18 cellular contexts compared by ENCODE assay signal in the genomic region with DNA sequence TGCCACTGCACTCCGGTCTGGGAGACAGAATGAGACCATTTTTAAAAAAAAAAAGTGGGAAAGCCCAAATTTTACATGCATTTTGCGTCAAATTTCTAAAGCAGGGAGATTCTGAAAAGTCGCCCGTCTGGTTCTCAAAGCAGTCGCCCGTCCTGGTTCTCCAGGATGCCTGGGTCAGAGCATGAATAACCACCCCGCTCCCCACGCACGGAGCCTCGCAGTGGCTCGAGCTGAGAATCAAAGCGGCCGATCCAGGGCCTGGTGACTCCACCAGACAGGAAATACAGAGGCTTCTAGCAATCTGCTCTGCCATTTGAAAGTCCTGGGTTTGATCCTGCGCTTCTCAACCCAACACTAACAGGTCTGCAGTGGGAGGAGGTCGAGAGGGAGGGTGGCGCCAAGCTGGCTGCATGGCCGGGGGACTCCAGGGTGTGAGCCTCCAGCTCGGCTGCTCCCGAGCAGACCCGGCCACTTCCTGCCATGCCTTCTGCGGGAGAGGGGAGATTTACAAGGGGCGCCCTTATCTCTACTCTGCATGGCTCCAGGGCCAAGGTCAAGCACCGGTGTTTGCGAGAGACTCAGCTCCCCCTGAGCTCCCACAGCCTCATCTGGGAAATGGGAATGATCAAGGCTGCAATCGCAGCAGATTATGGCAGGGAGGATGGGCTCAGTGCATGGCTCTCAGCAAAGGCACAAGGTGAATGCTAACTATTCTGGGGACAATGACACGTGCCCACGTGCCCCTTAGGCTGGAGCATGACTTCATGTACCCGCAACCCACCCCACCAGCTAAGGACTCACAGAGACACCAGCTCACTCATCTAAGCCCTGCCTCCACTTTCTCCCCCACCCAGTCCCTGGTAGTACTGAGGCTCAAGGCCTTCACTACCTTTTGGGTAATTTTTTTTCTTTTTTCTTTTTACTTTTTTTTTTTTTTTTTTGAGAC. TPM values are rescaled to one million over a fixed set of nuclear protein-coding genes. Genes with fewer than 3 reads are reported as not detected.
A peak's percentile ranks its signal among the peaks of the same experiment; 100 is the strongest.
DNase-seq lines count a peak whose midpoint lies in the region; ATAC-seq, FAIRE-seq and TF ChIP-seq lines count a peak whose summit lies in the region.
"Had no signal": no experiment of that assay in that cellular context is flagged by ENCODE, and none has a peak within 500 bp of the region (broad histone marks: within the 10 kb centered on the region; RNA-seq: fewer than 3 reads in every experiment).

No MANE protein-coding gene starts in this region.

- H3K27me3 ChIP-seq in cardiac muscle cell (no peaks in the 10 kb centered on the region), endodermal cell (ENCODE audit: control insufficient read depth, insufficient read depth, low read length, poor library complexity, severe bottlenecking) (no peaks in the 10 kb centered on the region)
- H3K27me3 ChIP-seq: tibial artery had no signal

- H3K9me3 Mint-ChIP-seq in endodermal cell: no peaks in the 10 kb centered on the region
- H3K9me3 Mint-ChIP-seq: activated naive CD4-positive, alpha-beta T cell treated with anti-CD3 and anti-CD28 coated beads, Interleukin-2, amount 50 U/mL, for 24 hours; central memory CD8-positive, alpha-beta T cell; T-helper 2 cell treated with Interferon-gamma antibody and Interleukin-4, amounts not matched to agents 5 μg/mL and 100 μg/mL, for 36 hours had no signal

- H3K9me3 ChIP-seq in cardiac muscle cell (ENCODE audit: low read depth) (no peaks in the 10 kb centered on the region), SK-N-MC (ENCODE audit: low read depth, low read length) (no peaks in the 10 kb centered on the region), endodermal cell (ENCODE audit: control insufficient read depth, low read length) (no peaks in the 10 kb centered on the region)
- H3K9me3 ChIP-seq: psoas muscle, tibial artery had no signal

- intact Hi-C loops in cardiac septum (cut with DNase I): no loop called here

- H3K4me3 Mint-ChIP-seq in endodermal cell: no peak overlapping the region
- H3K4me3 Mint-ChIP-seq: T-helper 2 cell treated with Interferon-gamma antibody and Interleukin-4, amounts not matched to agents 5 μg/mL and 100 μg/mL, for 36 hours had no signal

- H3K27ac Mint-ChIP-seq in endodermal cell: peak overlapping the region; percentile 39
- H3K27ac Mint-ChIP-seq: activated naive CD4-positive, alpha-beta T cell treated with anti-CD3 and anti-CD28 coated beads, Interleukin-2, amount 50 U/mL, for 24 hours; T-helper 2 cell treated with Interferon-gamma antibody and Interleukin-4, amounts not matched to agents 5 μg/mL and 100 μg/mL, for 36 hours had no signal

- peaks cover 24% of the 10 kb centered on the region for H3K36me3 Mint-ChIP-seq in endodermal cell (ENCODE audit: low read depth)

- DNase-seq in cardiac muscle cell (ENCODE audit: low read depth in 1 of 2, low spot score in 1 of 2) (peak in 1 of 2 donors; percentile 73), cardiac septum (ENCODE audit: low spot score) (no peak), SK-N-MC (ENCODE audit: low read depth, low spot score) (no peak), endodermal cell (peak; percentile 70), urothelium cell line (ENCODE audit: low spot score) (no peak)
- no peak for DNase-seq in activated CD4-positive, CD25-positive, alpha-beta regulatory T cell treated with anti-CD3 and anti-CD28 coated beads, Interleukin-2, amount 50 U/mL, for 72 hours
- no peak for DNase-seq in stimulated activated CD4-positive, alpha-beta T cell treated with anti-CD3 and anti-CD28 coated beads, Interleukin-4, amount 100 ng/mL, for 24 hours
- DNase-seq: Karpas-422, kidney glomerular epithelial cell, NCI-H1694 treated with DMSO at 0.1 percent for 48 hours, NCI-H524, psoas muscle, RPMI8226, tibial artery had no signal

- peaks cover 11% of the 10 kb centered on the region for H3K4me1 Mint-ChIP-seq in endodermal cell

- FAIRE-seq in urothelium cell line (lab: Jason Lieb, UNC): peak; percentile 98

- H3K27me3 Mint-ChIP-seq in endodermal cell (ENCODE audit: insufficient read depth): no peaks in the 10 kb centered on the region
- H3K27me3 Mint-ChIP-seq: activated naive CD4-positive, alpha-beta T cell treated with anti-CD3 and anti-CD28 coated beads, Interleukin-2, amount 50 U/mL, for 24 hours; central memory CD8-positive, alpha-beta T cell had no signal

- H3K36me3 ChIP-seq in cardiac muscle cell (peaks cover 3% of the 10 kb centered on the region), SK-N-MC (ENCODE audit: insufficient read depth, low read length) (peaks cover 7% of the 10 kb centered on the region; the same call in 1 of the 2 replicates), endodermal cell (ENCODE audit: control insufficient read depth, insufficient read depth, low read length) (peaks cover 13% of the 10 kb centered on the region)

- H3K4me1 ChIP-seq in cardiac muscle cell (ENCODE audit: low read depth): peaks cover 13% of the 10 kb centered on the region
- H3K4me1 ChIP-seq in endodermal cell (ENCODE audit: control insufficient read depth, insufficient read depth, low read length): peaks cover 5% of the 10 kb centered on the region

- H3K27ac ChIP-seq in cardiac muscle cell: peak overlapping the region; percentile 82
- H3K27ac ChIP-seq in SK-N-MC: peak overlapping the region; percentile 42; the same call in 1 of the 2 replicates
- no peak overlapping the region for H3K27ac ChIP-seq in endodermal cell (ENCODE audit: low read depth, low read length)
- H3K27ac ChIP-seq: psoas muscle had no signal

- ATAC-seq in HG03196 (IDR thresholded peaks at IDR 0.05; ENCODE audit: unreplicated experiment): no peak
- ATAC-seq: psoas muscle had no signal

- no peak overlapping the region for H3K4me3 ChIP-seq in cardiac muscle cell
- no peak overlapping the region for H3K4me3 ChIP-seq in SK-N-MC
- no peak overlapping the region for H3K4me3 ChIP-seq in endodermal cell (ENCODE audit: low read length)
- H3K4me3 ChIP-seq: psoas muscle, tibial artery had no signal

- no peak for TF ChIP-seq CTCF in cardiac muscle cell (IDR thresholded peaks at IDR 0.05; ENCODE audit: low read depth, low read length)
- no peak for TF ChIP-seq CTCF in endodermal cell (conservative IDR thresholded peaks at IDR 0.05)

- H3K9ac ChIP-seq in SK-N-MC (ENCODE audit: insufficient read length): no peak overlapping the region
- no peak overlapping the region for H3K9ac ChIP-seq in endodermal cell (ENCODE audit: extremely low read depth, low read length, poor library complexity, severe bottlenecking)

- 86 to 96% methylated on average over 19 to 28 of the region's 28 CpGs for WGBS in endodermal cell (ENCODE audit: insufficient coverage in 1 of 2, insufficient read length in 1 of 2), 2 experiments

RNA-seq across cellular contexts. Expression of a gene that starts 16.2 kb away (rescaled TPM):
- total RNA-seq in cardiac muscle cell: 10.0 and 11.4 TPM in 2 replicates
- polyA plus RNA-seq in cardiac muscle cell: 5.1 and 8.3 TPM in 2 replicates
- 5.0 TPM for total RNA-seq in cardiac septum
- 10 to 100 TPM; 13.4 to 15.5 TPM for total RNA-seq in endodermal cell
- polyA plus RNA-seq in endodermal cell (2013, experiment 1 of 2): 7.1 TPM
- polyA plus RNA-seq in endodermal cell (2013, experiment 2 of 2): 5.4 TPM

RNA-seq across cellular contexts. Expression of a gene that starts 33.0 kb away (rescaled TPM):
- total RNA-seq in cardiac muscle cell: 2,248 and 2,483 TPM in 2 replicates
- 2,826 and 3,628 TPM in 2 replicates for polyA plus RNA-seq in cardiac muscle cell
- 926 TPM for total RNA-seq in cardiac septum
- total RNA-seq in endodermal cell: 1,000 to 10,000 TPM; 4,550 to 5,347 TPM
- polyA plus RNA-seq in endodermal cell (2013, experiment 1 of 2): 3,804 TPM
- polyA plus RNA-seq in endodermal cell (2013, experiment 2 of 2): 3,713 TPM
